In the genomic region with DNA sequence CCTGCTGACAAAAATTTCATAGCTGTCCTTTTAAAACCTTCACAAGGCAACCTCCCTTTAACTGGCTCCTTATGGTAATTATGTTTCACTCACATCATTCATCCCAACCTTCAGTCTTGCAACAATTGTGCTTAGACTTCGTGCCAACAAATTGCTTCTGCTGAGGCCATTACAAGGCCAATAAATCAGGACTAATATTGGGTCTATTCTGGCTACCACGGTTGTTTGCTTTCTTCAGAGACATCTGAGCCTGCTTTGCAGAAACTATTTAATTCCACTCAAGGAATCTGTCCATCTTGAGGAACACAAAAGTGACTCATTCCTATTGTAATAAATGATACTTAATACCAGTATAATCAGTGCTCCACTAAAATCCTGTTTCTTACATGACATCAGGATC, we compare ENCODE assay signal across 21 cellular contexts. TPM values are rescaled to one million over a fixed set of nuclear protein-coding genes. Genes with fewer than 3 reads are reported as not detected.
DNase-seq lines count a peak whose midpoint lies in the region; ATAC-seq and TF ChIP-seq lines count a peak whose summit lies in the region.
"Had no signal": no experiment of that assay in that cellular context is flagged by ENCODE, and none has a peak within 500 bp of the region (broad histone marks: within the 10 kb centered on the region; RNA-seq: fewer than 3 reads in every experiment).

No MANE protein-coding gene starts in this region.

- H3K36me3 ChIP-seq in RWPE2 (ENCODE audit: low read depth) = no peaks in the 10 kb centered on the region
- H3K36me3 ChIP-seq: SJSA1 had no signal

- no peaks in the 10 kb centered on the region for H3K36me3 Mint-ChIP-seq in activated T-cell treated with anti-CD3 and anti-CD28 coated beads, Interleukin-2, amount 50 U/mL, for 72 hours (ENCODE audit: insufficient read depth in 2 of 2)

- ATAC-seq in activated T-cell treated with anti-CD3 and anti-CD28 coated beads, Interleukin-2, amount 50 U/mL, for 72 hours (replicated peaks in 1 of 2) = no peak
- peak; percentile 8; the same call in 1 of the 3 replicates for ATAC-seq in RWPE2 (ENCODE audit: low read depth)
- ATAC-seq in GM19351 (IDR thresholded peaks at IDR 0.05; ENCODE audit: unreplicated experiment) = no peak

- DNase-seq in activated T-cell treated with anti-CD3 and anti-CD28 coated beads, Interleukin-2, amount 50 U/mL, for 72 hours = no peak
- no peak for DNase-seq in activated T-cell treated with anti-CD3 and anti-CD28 coated beads, Interleukin-2, amount 50 U/mL, for 1 hour
- DNase-seq in RWPE2 (ENCODE audit: low spot score) (no peak), epithelial cell of prostate (ENCODE audit: low read depth, low spot score) (no peak), NCI-H2196 treated with DMSO at 0.1 percent for 48 hours (lab: John Stamatoyannopoulos, UW; ENCODE audit: unreplicated experiment) (no peak), germinal center (ENCODE audit: low spot score) (no peak), AG08396 (ENCODE audit: low spot score) (no peak)
- DNase-seq: 8988T, COR-L47, HCEC 1CT, Kasumi-1, MM.1S, NCI-H1092 treated with DMSO at 0.1 percent for 48 hours, NCI-H1694, NCI-H446 treated with DMSO at 0.1 percent for 48 hours, OCI-M1 had no signal

- peaks cover 40% of the 10 kb centered on the region for H3K4me1 ChIP-seq in RWPE2 (ENCODE audit: insufficient read depth, poor library complexity, severe bottlenecking)

- H3K4me3 Mint-ChIP-seq in activated T-cell treated with anti-CD3 and anti-CD28 coated beads, Interleukin-2, amount 50 U/mL, for 72 hours = no peak overlapping the region

- H3K27ac ChIP-seq in RWPE2 (ENCODE audit: poor library complexity, severe bottlenecking) = peak overlapping the region; percentile 28
- H3K27ac ChIP-seq in epithelial cell of prostate = peak overlapping the region; percentile 50
- H3K27ac ChIP-seq: BLaER1 treated with 17β-estradiol and CSF1 and Interleukin-3, amounts not matched to agents 10 nM and 100 nM; RWPE1; SJSA1 had no signal

- H3K27ac Mint-ChIP-seq in activated T-cell treated with anti-CD3 and anti-CD28 coated beads, Interleukin-2, amount 50 U/mL, for 72 hours = peak overlapping the region; percentile 56

- no peak for TF ChIP-seq CTCF in RWPE2 (IDR thresholded peaks at IDR 0.05; ENCODE audit: poor library complexity, severe bottlenecking)

- H3K4me3 ChIP-seq in RWPE2 (ENCODE audit: severe bottlenecking) = no peak overlapping the region
- H3K4me3 ChIP-seq: BLaER1 treated with 17β-estradiol and CSF1 and Interleukin-3, amounts not matched to agents 10 nM and 100 nM; SJSA1 had no signal

- no peaks in the 10 kb centered on the region for H3K9me3 Mint-ChIP-seq in activated T-cell treated with anti-CD3 and anti-CD28 coated beads, Interleukin-2, amount 50 U/mL, for 72 hours

- H3K4me1 Mint-ChIP-seq in activated T-cell treated with anti-CD3 and anti-CD28 coated beads, Interleukin-2, amount 50 U/mL, for 72 hours (ENCODE audit: low read depth) = peaks cover 17% of the 10 kb centered on the region

- no peaks in the 10 kb centered on the region for H3K27me3 ChIP-seq in RWPE2 (ENCODE audit: insufficient read depth, poor library complexity, severe bottlenecking)
- H3K27me3 ChIP-seq: BLaER1 treated with 17β-estradiol and CSF1 and Interleukin-3, amounts not matched to agents 10 nM and 100 nM; SJSA1 had no signal

- peaks cover 16% of the 10 kb centered on the region for H3K27me3 Mint-ChIP-seq in activated T-cell treated with anti-CD3 and anti-CD28 coated beads, Interleukin-2, amount 50 U/mL, for 72 hours (ENCODE audit: low read depth)

- no peaks in the 10 kb centered on the region for H3K9me3 ChIP-seq in RWPE2 (ENCODE audit: severe bottlenecking)
- H3K9me3 ChIP-seq: BLaER1 treated with 17β-estradiol and CSF1 and Interleukin-3, amounts not matched to agents 10 nM and 100 nM; SJSA1 had no signal

RNA-seq across cellular contexts. Expression of a gene that starts 2.6 kb away (rescaled TPM):
- total RNA-seq in activated T-cell treated with anti-CD3 and anti-CD28 coated beads, Interleukin-2, amount 50 U/mL, for 72 hours = 10 to 100 TPM; 23.5 to 31.1 TPM

RNA-seq across cellular contexts. Expression of a gene that starts 14.6 kb away (rescaled TPM):
- 10 to 100 TPM; 40.2 to 41.9 TPM for total RNA-seq in activated T-cell treated with anti-CD3 and anti-CD28 coated beads, Interleukin-2, amount 50 U/mL, for 72 hours
- total RNA-seq: HT-29 had no signal

RNA-seq across cellular contexts. Expression of a gene that starts 33.6 kb away (rescaled TPM):
- 10 to 100 TPM; 64.0 to 79.2 TPM for total RNA-seq in activated T-cell treated with anti-CD3 and anti-CD28 coated beads, Interleukin-2, amount 50 U/mL, for 72 hours

RNA-seq across cellular contexts. Expression of a gene that starts 33.9 kb away (rescaled TPM):
- under 1 TPM; 0.17 to 0.23 TPM for total RNA-seq in activated T-cell treated with anti-CD3 and anti-CD28 coated beads, Interleukin-2, amount 50 U/mL, for 72 hours
- total RNA-seq: HT-29 had no signal

RNA-seq across cellular contexts. Expression of a gene that starts 34.3 kb away (rescaled TPM):
- total RNA-seq in activated T-cell treated with anti-CD3 and anti-CD28 coated beads, Interleukin-2, amount 50 U/mL, for 72 hours = 10 to 100 TPM; 37.2 to 60.6 TPM
- total RNA-seq: HT-29 had no signal
